8 cellular contexts compared by ENCODE assay signal in genomic region chr17:6936370-6937028, GRCh38. TPM values are rescaled to one million over a fixed set of nuclear protein-coding genes. Genes with fewer than 3 reads are reported as not detected.
A peak's percentile ranks its signal among the peaks of the same experiment; 100 is the strongest.
DNase-seq lines count a peak whose midpoint lies in the region; ATAC-seq and TF ChIP-seq lines count a peak whose summit lies in the region.

No MANE protein-coding gene starts in this region.

- peak overlapping the region; percentile 77 for H3K4me3 Mint-ChIP-seq in T-helper 17 cell

- no peaks in the 10 kb centered on the region for H3K4me1 ChIP-seq in rectal smooth muscle tissue (ENCODE audit: control insufficient read depth, insufficient read depth, low read length)

- H3K4me3 ChIP-seq in GM12875 (ENCODE audit: low read depth, low read length): peak overlapping the region; percentile 8
- peak overlapping the region; percentile 53 for H3K4me3 ChIP-seq in fibroblast of pulmonary artery (replicated peaks; ENCODE audit: low read depth, low read length)
- H3K4me3 ChIP-seq in rectal smooth muscle tissue (ENCODE audit: low read length): peak overlapping the region; percentile 53

- DNase-seq in T-helper 17 cell: no peak
- DNase-seq in fibroblast of pulmonary artery (ENCODE audit: low read depth): peak; percentile 26
- DNase-seq in NCI-H446 treated with DMSO at 0.1 percent for 48 hours (lab: John Stamatoyannopoulos, UW): no peak
- no peak for DNase-seq in NCI-H1436 (lab: John Stamatoyannopoulos, UW)

- peak overlapping the region; percentile 29 for H3K27ac Mint-ChIP-seq in T-helper 17 cell

- no peaks in the 10 kb centered on the region for H3K27me3 Mint-ChIP-seq in T-helper 17 cell

- H3K36me3 Mint-ChIP-seq in T-helper 17 cell (ENCODE audit: low read depth): peaks cover 2% of the 10 kb centered on the region

- H3K9ac ChIP-seq in rectal smooth muscle tissue (ENCODE audit: low read length): no peak overlapping the region

- no peaks in the 10 kb centered on the region for H3K36me3 ChIP-seq in rectal smooth muscle tissue (ENCODE audit: control insufficient read depth, insufficient read depth, low read length)

- no peak for TF ChIP-seq CTCF in GM12875 (IDR thresholded peaks at IDR 0.05; ENCODE audit: borderline replicate concordance, insufficient read depth, low read depth, low read length)
- no peak for TF ChIP-seq CTCF in fibroblast of pulmonary artery (IDR thresholded peaks at IDR 0.05; ENCODE audit: low read length, missing control alignments)

- H3K27ac ChIP-seq in rectal smooth muscle tissue (ENCODE audit: low read depth, low read length): peak overlapping the region; percentile 45

- ATAC-seq in T-helper 17 cell (peak; percentile 76), HG03342 (IDR thresholded peaks at IDR 0.05; ENCODE audit: unreplicated experiment) (no peak), HG02759 (IDR thresholded peaks at IDR 0.05; ENCODE audit: unreplicated experiment) (no peak)

- H3K27me3 ChIP-seq in rectal smooth muscle tissue (ENCODE audit: control insufficient read depth, insufficient read depth, low read length): no peaks in the 10 kb centered on the region

- H3K9me3 ChIP-seq in T-helper 17 cell (ENCODE audit: control insufficient read depth, low read length, poor library complexity, severe bottlenecking): no peaks in the 10 kb centered on the region

- H3K4me1 Mint-ChIP-seq in T-helper 17 cell: peaks cover 9% of the 10 kb centered on the region

RNA-seq across cellular contexts. Expression of gene ALOX12, which starts 59.4 kb away (rescaled TPM):
- 10 to 100 TPM in 1 of 2 donors, 1 to 10 TPM in 1; 1.2 to 32.0 TPM for total RNA-seq in T-helper 17 cell
